25 cellular contexts compared by ENCODE assay signal in the genomic region with DNA sequence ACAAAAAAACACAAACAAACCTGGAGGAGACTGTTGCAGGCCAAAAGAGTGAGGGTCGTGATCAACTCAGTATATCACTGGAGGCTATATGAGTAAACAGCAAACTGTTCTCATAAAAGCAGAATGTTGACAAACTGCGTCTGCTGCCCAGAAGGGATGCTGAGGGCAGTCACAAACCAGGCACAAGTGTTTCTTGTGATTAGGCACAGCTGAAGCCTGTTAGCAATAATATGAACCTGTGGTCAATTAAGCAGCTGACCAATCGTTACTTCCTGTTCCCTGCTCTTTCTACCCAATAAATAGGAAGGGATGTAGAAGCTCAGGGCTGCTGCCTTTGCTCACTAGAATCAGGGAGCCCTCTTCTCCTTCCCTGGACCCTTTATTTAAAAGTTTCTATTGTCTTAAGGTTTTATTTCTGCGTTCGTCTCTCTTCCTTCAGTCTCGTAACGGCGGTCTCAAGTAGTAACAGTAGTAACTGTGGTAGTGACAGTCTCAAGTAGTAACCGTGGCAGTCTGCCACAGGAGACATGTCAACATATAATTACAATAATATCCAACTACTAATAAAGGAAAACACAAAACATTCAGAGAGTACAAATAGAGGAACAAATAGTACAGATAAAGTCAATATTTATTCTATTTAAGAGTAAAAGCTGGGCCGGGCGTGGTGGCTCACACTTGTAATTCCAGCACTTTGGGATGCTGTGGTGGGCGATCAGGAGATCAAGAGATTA.
DNase-seq lines count a peak whose midpoint lies in the region; ATAC-seq and TF ChIP-seq lines count a peak whose summit lies in the region.
"Had no signal": no experiment of that assay in that cellular context is flagged by ENCODE, and none has a peak within 500 bp of the region (broad histone marks: within the 10 kb centered on the region; RNA-seq: fewer than 3 reads in every experiment).

No MANE protein-coding gene starts in this region.

- DNase-seq in DMS53 (lab: John Stamatoyannopoulos, UW) (peak; percentile 45), DMS53 treated with DMSO at 0.1 percent for 48 hours (lab: John Stamatoyannopoulos, UW; ENCODE audit: unreplicated experiment) (no peak), NCI-H1092 (lab: John Stamatoyannopoulos, UW) (peak; percentile 41), PC-9 (no peak), nephron progenitor cell (no peak), HUDEP-2 (lab: John Stamatoyannopoulos, UW; ENCODE audit: unreplicated experiment in 76 of 76) (no peak), activated T-cell treated with anti-CD3 and anti-CD28 coated beads for 4 hours (no peak)
- no peak for DNase-seq in stimulated activated naive CD8-positive, alpha-beta T cell treated with anti-CD3 and anti-CD28 coated beads, Interleukin-15, Interleukin-2, amounts not matched to agents 100 U/mL and 50 U/mL, for 24 hours
- DNase-seq: 8988T; AML-193; C1 segment of cervical spinal cord; CD8-positive, alpha-beta memory T cell; DMS79; IMR-90; NCI-H1436 treated with DMSO at 0.1 percent for 48 hours; NCI-H1930; NCI-H226; NCI-H510A treated with DMSO at 0.1 percent for 48 hours; PC-3; RPMI8226; SHP77; SW 1271 had no signal

- no peaks in the 10 kb centered on the region for H3K4me1 ChIP-seq in PC-9 (replicated peaks; ENCODE audit: insufficient read depth)

- H3K4me2 ChIP-seq in PC-9: no peak overlapping the region
- H3K4me2 ChIP-seq: KMS-11 had no signal

- H3K27me3 ChIP-seq in PC-9 (ENCODE audit: insufficient read depth, low read depth): no peaks in the 10 kb centered on the region

- no peaks in the 10 kb centered on the region for H3K9me3 Mint-ChIP-seq in nephron progenitor cell
- H3K9me3 Mint-ChIP-seq: CD8-positive, alpha-beta memory T cell had no signal

- CTCF ChIA-PET in PC-9 (lab: Charles Lee): no interaction called here

- H3K4me3 Mint-ChIP-seq in nephron progenitor cell: no peak overlapping the region
- H3K4me3 Mint-ChIP-seq: CD8-positive, alpha-beta memory T cell had no signal

- no peaks in the 10 kb centered on the region for H3K4me1 Mint-ChIP-seq in nephron progenitor cell
- H3K4me1 Mint-ChIP-seq: CD8-positive, alpha-beta memory T cell had no signal

- H3K79me2 ChIP-seq in PC-9 (ENCODE audit: low read depth): no peaks in the 10 kb centered on the region

- no peaks in the 10 kb centered on the region for H4K20me1 ChIP-seq in PC-9 (ENCODE audit: insufficient read depth)

- H3K9me2 ChIP-seq in PC-9 (ENCODE audit: insufficient read depth): no peaks in the 10 kb centered on the region

- H3K27ac ChIP-seq in PC-9: no peak overlapping the region
- H3K27ac ChIP-seq: HL-60, KMS-11, SK-N-MC had no signal

- H3K27ac Mint-ChIP-seq in nephron progenitor cell: peak overlapping the region; percentile 21
- H3K27ac Mint-ChIP-seq: CD8-positive, alpha-beta memory T cell had no signal

- intact Hi-C loops in PC-9 (cut with micrococcal nuclease; ENCODE audit: unreplicated experiment): no loop called here

- no peaks in the 10 kb centered on the region for H3K36me3 ChIP-seq in PC-9 (ENCODE audit: low read depth)

- TF ChIP-seq CTCF in PC-9 (conservative IDR thresholded peaks at IDR 0.05): no peak
- no peak for TF ChIP-seq CTCF in nephron progenitor cell (IDR thresholded peaks at IDR 0.05)

- no peak for ATAC-seq in stimulated activated naive CD8-positive, alpha-beta T cell treated with anti-CD3 and anti-CD28 coated beads, Interleukin-15, Interleukin-2, amounts not matched to agents 100 U/mL and 50 U/mL, for 24 hours
- ATAC-seq: PC-3 had no signal

- no peaks in the 10 kb centered on the region for H3K9me3 ChIP-seq in PC-9 (ENCODE audit: insufficient read depth, low read depth)

- no peaks in the 10 kb centered on the region for H3K36me3 Mint-ChIP-seq in nephron progenitor cell (ENCODE audit: low read depth)
- H3K36me3 Mint-ChIP-seq: CD8-positive, alpha-beta memory T cell had no signal

- POLR2A ChIA-PET in PC-9 (lab: Charles Lee; ENCODE audit: unreplicated experiment): no interaction called here

- no peaks in the 10 kb centered on the region for H3F3A ChIP-seq in PC-9 (ENCODE audit: insufficient read depth, low read depth)

- no peak overlapping the region for H3K4me3 ChIP-seq in PC-9
- H3K4me3 ChIP-seq: SK-N-MC had no signal

- no TSS peak for BruUV-seq in PC-9 (replicated peaks; lab: Mats Ljungman, UMichigan)

- H2AFZ ChIP-seq in PC-9: peak overlapping the region; percentile 31; the same call in 1 of the 2 replicates

- H3K27me3 Mint-ChIP-seq in nephron progenitor cell (ENCODE audit: low read depth, poor library complexity): no peaks in the 10 kb centered on the region

Comparison
In these comparisons a context has a peak if more than half of its experiments do, and no peak if none do; other contexts are left out.
1. DNase-seq: peak in DMS53 (single experiment) and NCI-H1092 (single experiment); none in DMS53 treated with DMSO at 0.1 percent for 48 hours (single experiment), PC-9 (0 of 2), nephron progenitor cell (single experiment), stimulated activated naive CD8-positive, alpha-beta T cell treated with anti-CD3 and anti-CD28 coated beads, Interleukin-15, Interleukin-2, amounts not matched to agents 100 U/mL and 50 U/mL, for 24 hours (single experiment), HUDEP-2 (0 of 76) and activated T-cell treated with anti-CD3 and anti-CD28 coated beads for 4 hours (single experiment).